Comparison of ENCODE assay signal across 20 cellular contexts in genomic region chr6:144624246-144624645, GRCh38.
"Had no signal": no experiment of that assay in that cellular context is flagged by ENCODE, and none has a peak within 500 bp of the region (broad histone marks: within the 10 kb centered on the region; RNA-seq: fewer than 3 reads in every experiment).

No MANE protein-coding gene starts in this region.

- H3K27ac Mint-ChIP-seq: activated naive CD4-positive, alpha-beta T cell treated with anti-CD3 and anti-CD28 coated beads for 36 hours; activated naive CD8-positive, alpha-beta T cell treated with anti-CD3 and anti-CD28 coated beads, Interleukin-2, amount 50 U/mL, for 24 hours; activated T-cell treated with anti-CD3 and anti-CD28 coated beads, Interleukin-2, amount 50 U/mL, for 24 hours; mesothelial cell of epicardium; nephron; stimulated activated effector memory CD8-positive, alpha-beta T cell treated with anti-CD3 and anti-CD28 coated beads, Interleukin-12 subunit alpha, Interleukin-12 subunit beta, amount 100 ng/mL, for 72 hours; T-helper 1 cell treated with Interleukin-12 subunit alpha and Interleukin-12 subunit beta and Interleukin-4 antibody, amounts not matched to agents 30 μg/mL and 1 μg/mL, for 36 hours had no signal

- ATAC-seq: activated naive CD8-positive, alpha-beta T cell treated with anti-CD3 and anti-CD28 coated beads, Interleukin-2, amount 50 U/mL, for 24 hours; body of pancreas; left lung; pancreas; sciatic nerve; stimulated activated effector memory CD8-positive, alpha-beta T cell treated with anti-CD3 and anti-CD28 coated beads, Interleukin-12 subunit alpha, Interleukin-12 subunit beta, amount 100 ng/mL, for 72 hours had no signal

- H3K27me3 Mint-ChIP-seq: activated naive CD8-positive, alpha-beta T cell treated with anti-CD3 and anti-CD28 coated beads, Interleukin-2, amount 50 U/mL, for 24 hours; activated T-cell treated with anti-CD3 and anti-CD28 coated beads, Interleukin-2, amount 50 U/mL, for 24 hours had no signal

- H3K36me3 Mint-ChIP-seq: mesothelial cell of epicardium; stimulated activated effector memory CD8-positive, alpha-beta T cell treated with anti-CD3 and anti-CD28 coated beads, Interleukin-12 subunit alpha, Interleukin-12 subunit beta, amount 100 ng/mL, for 72 hours had no signal

- H3K9me3 Mint-ChIP-seq: activated naive CD4-positive, alpha-beta T cell treated with anti-CD3 and anti-CD28 coated beads for 36 hours; activated naive CD8-positive, alpha-beta T cell treated with anti-CD3 and anti-CD28 coated beads, Interleukin-2, amount 50 U/mL, for 24 hours; mesothelial cell of epicardium; nephron; stimulated activated effector memory CD8-positive, alpha-beta T cell treated with anti-CD3 and anti-CD28 coated beads, Interleukin-12 subunit alpha, Interleukin-12 subunit beta, amount 100 ng/mL, for 72 hours; T-helper 1 cell treated with Interleukin-12 subunit alpha and Interleukin-12 subunit beta and Interleukin-4 antibody, amounts not matched to agents 30 μg/mL and 1 μg/mL, for 36 hours had no signal

- H3K4me1 Mint-ChIP-seq: activated naive CD8-positive, alpha-beta T cell treated with anti-CD3 and anti-CD28 coated beads, Interleukin-2, amount 50 U/mL, for 24 hours; nephron had no signal

- DNase-seq: activated effector memory CD4-positive, alpha-beta T cell treated with Interleukin-2 at 50 U/mL for 16 hours; activated naive CD4-positive, alpha-beta T cell treated with anti-CD3 and anti-CD28 coated beads for 36 hours; activated naive CD8-positive, alpha-beta T cell treated with anti-CD3 and anti-CD28 coated beads, Interleukin-2, amount 50 U/mL, for 24 hours; activated T-cell treated with anti-CD3 and anti-CD28 coated beads, Interleukin-2, amount 50 U/mL, for 24 hours; anterior cingulate cortex; body of pancreas; effector memory CD4-positive, alpha-beta T cell; kidney glomerular epithelial cell; left lung; pancreas; small intestine; stimulated activated CD4-positive, alpha-beta T cell treated with anti-CD3 and anti-CD28 coated beads, Interleukin-2, amount 100 ng/mL, for 24 hours; T1000; transverse colon; WERI-Rb-1 had no signal

- H3K4me3 Mint-ChIP-seq: activated naive CD4-positive, alpha-beta T cell treated with anti-CD3 and anti-CD28 coated beads for 36 hours; activated naive CD8-positive, alpha-beta T cell treated with anti-CD3 and anti-CD28 coated beads, Interleukin-2, amount 50 U/mL, for 24 hours; activated T-cell treated with anti-CD3 and anti-CD28 coated beads, Interleukin-2, amount 50 U/mL, for 24 hours; mesothelial cell of epicardium; nephron; stimulated activated effector memory CD8-positive, alpha-beta T cell treated with anti-CD3 and anti-CD28 coated beads, Interleukin-12 subunit alpha, Interleukin-12 subunit beta, amount 100 ng/mL, for 72 hours; T-helper 1 cell treated with Interleukin-12 subunit alpha and Interleukin-12 subunit beta and Interleukin-4 antibody, amounts not matched to agents 30 μg/mL and 1 μg/mL, for 36 hours had no signal
